25 cellular contexts compared by ENCODE assay signal in genomic region chr18:41973989-41974388, GRCh38.
DNase-seq lines count a peak whose midpoint lies in the region; ATAC-seq lines count a peak whose summit lies in the region.
"Had no signal": no experiment of that assay in that cellular context is flagged by ENCODE, and none has a peak within 500 bp of the region (broad histone marks: within the 10 kb centered on the region; RNA-seq: fewer than 3 reads in every experiment).

No MANE protein-coding gene starts in this region.

- ATAC-seq in HG02759 (IDR thresholded peaks at IDR 0.05; ENCODE audit: unreplicated experiment), result peak; percentile 54
- ATAC-seq in HG03460 (IDR thresholded peaks at IDR 0.05; ENCODE audit: unreplicated experiment), result peak; percentile 50
- ATAC-seq: left cardiac atrium had no signal

- DNase-seq in NCI-H1105 treated with DMSO at 0.1 percent for 48 hours (lab: John Stamatoyannopoulos, UW) (peak; percentile 34), NCI-H1105 (lab: John Stamatoyannopoulos, UW) (no peak), amniotic stem cell (lab: John Stamatoyannopoulos, UW) (no peak), UCSD-AML1 (lab: John Stamatoyannopoulos, UW; ENCODE audit: unreplicated experiment) (no peak), DMS153 treated with DMSO at 0.1 percent for 48 hours (lab: John Stamatoyannopoulos, UW; ENCODE audit: unreplicated experiment) (no peak)
- DNase-seq in activated T-cell treated with anti-CD3 and anti-CD28 coated beads, Interleukin-2, amount 50 U/mL, for 48 hours, result no peak
- DNase-seq: activated CD4-positive, alpha-beta T cell treated with anti-CD3 and anti-CD28 coated beads for 1 hour; activated CD8-positive, alpha-beta memory T cell treated with anti-CD3 and anti-CD28 coated beads for 24 hours; activated naive CD4-positive, alpha-beta T cell treated with anti-CD3 and anti-CD28 coated beads for 36 hours; activated T-cell treated with anti-CD3 and anti-CD28 coated beads, Interleukin-2, amount 50 U/mL, for 24 hours; AML-193; CD8-positive, alpha-beta T cell; dermis blood vessel endothelial cell; left cardiac atrium; mesenchymal stem cell; NCI-H1930; NCI-H345; NCI-H82; nucleus accumbens; OCI-M1; SHP77; stimulated activated CD4-positive, alpha-beta T cell treated with anti-CD3 and anti-CD28 coated beads, Interleukin-2, amount 100 ng/mL, for 48 hours; stimulated activated naive CD4-positive, alpha-beta T cell had no signal
